Comparison of ENCODE assay signal across 19 cellular contexts in the genomic region with DNA sequence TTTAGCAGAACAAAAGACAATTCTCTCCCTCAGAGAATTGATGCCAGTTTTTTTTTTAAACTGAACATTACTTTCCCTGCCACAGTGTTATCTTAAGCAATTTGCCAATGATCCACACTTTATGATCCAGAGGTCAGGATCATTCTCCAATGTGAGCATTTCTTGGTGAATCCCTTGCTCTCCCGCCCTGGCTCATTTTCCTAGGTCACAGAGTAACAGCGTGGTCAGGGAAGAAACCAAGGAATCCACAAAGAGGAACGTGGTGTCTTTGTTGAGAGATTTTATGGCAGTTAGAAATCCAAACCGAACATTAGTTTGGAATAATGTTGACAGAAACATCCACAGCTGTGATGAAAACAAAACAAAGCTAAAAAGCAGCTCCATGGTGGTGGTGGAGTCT.
DNase-seq lines count a peak whose midpoint lies in the region; TF ChIP-seq lines count a peak whose summit lies in the region.
"Had no signal": no experiment of that assay in that cellular context is flagged by ENCODE, and none has a peak within 500 bp of the region (broad histone marks: within the 10 kb centered on the region; RNA-seq: fewer than 3 reads in every experiment).

No MANE protein-coding gene starts in this region.

- DNase-seq in AG10803 (ENCODE audit: low read depth) (peak; percentile 41), astrocyte of the spinal cord (ENCODE audit: low read depth, low spot score) (peak; percentile 36), fibroblast of villous mesenchyme (ENCODE audit: low read depth) (peak; percentile 73), skeletal muscle cell (ENCODE audit: low read depth) (peak; percentile 76), NCI-H524 treated with DMSO at 0.1 percent for 48 hours (lab: John Stamatoyannopoulos, UW) (no peak), GM23248 (no peak), GOT3 (lab: John Stamatoyannopoulos, UW) (no peak)
- no peak for DNase-seq in activated naive CD4-positive, alpha-beta T cell (lab: John Stamatoyannopoulos, UW)
- DNase-seq: AML-193; CD4-positive, CD25-positive, alpha-beta regulatory T cell; HFFc6; KG1; NCI-H1105 treated with DMSO at 0.1 percent for 48 hours; NCI-H187; NCI-H446 treated with DMSO at 0.1 percent for 48 hours; NCI-H774; PC-9; Right ventricle myocardium superior had no signal

- in situ Hi-C loops in astrocyte of the spinal cord (cut with HindIII; ENCODE audit: low sequenced_read_pairs) (no loop called here), GM23248 (cut with MboI) (no loop called here)

- peaks cover 22% of the 10 kb centered on the region for H3K4me1 ChIP-seq in GM23248 (ENCODE audit: insufficient read depth)

- H3K9me3 ChIP-seq in GM23248 (ENCODE audit: low read depth) = no peaks in the 10 kb centered on the region

- H3F3A ChIP-seq in GM23248 (ENCODE audit: insufficient read depth) = peaks cover 12% of the 10 kb centered on the region

- no peak overlapping the region for H3K4me2 ChIP-seq in GM23248 (ENCODE audit: unreplicated experiment)
- H3K4me2 ChIP-seq: PC-9 had no signal

- no peak overlapping the region for H3K4me3 ChIP-seq in AG10803 (ENCODE audit: low read length)
- no peak overlapping the region for H3K4me3 ChIP-seq in astrocyte of the spinal cord (ENCODE audit: low read depth, low read length)
- no peak overlapping the region for H3K4me3 ChIP-seq in fibroblast of villous mesenchyme (ENCODE audit: low read depth, low read length)
- no peak overlapping the region for H3K4me3 ChIP-seq in skeletal muscle cell (ENCODE audit: low read depth, low read length)
- no peak overlapping the region for H3K4me3 ChIP-seq in GM23248
- H3K4me3 ChIP-seq: GM12878, PC-9 had no signal

- no peak overlapping the region for H2AFZ ChIP-seq in GM23248
- H2AFZ ChIP-seq: PC-9 had no signal

- H3K9me2 ChIP-seq in GM23248 (ENCODE audit: insufficient read depth) = no peaks in the 10 kb centered on the region

- no peak overlapping the region for H3K9ac ChIP-seq in GM23248

- no peaks in the 10 kb centered on the region for H3K27me3 ChIP-seq in GM23248 (replicated peaks; ENCODE audit: insufficient read depth)

- H3K36me3 ChIP-seq in GM23248 (ENCODE audit: low read depth) = no peaks in the 10 kb centered on the region

- H3K79me2 ChIP-seq in GM23248 (ENCODE audit: insufficient read depth) = no peaks in the 10 kb centered on the region

- no peaks in the 10 kb centered on the region for H4K20me1 ChIP-seq in GM23248 (ENCODE audit: insufficient read depth)

- H3K27ac ChIP-seq in GM23248 = no peak overlapping the region

- 56 to 59% methylated on average over 4 of the region's 4 CpGs for WGBS in GM23248 (ENCODE audit: low coverage in 1 of 2, low lambda C conversion rate in 2 of 2, missing lambda C conversion rate in 2 of 2), 2 experiments

- TF ChIP-seq CTCF in AG10803 (conservative IDR thresholded peaks at IDR 0.05; ENCODE audit: low read length) (no peak; the same call in 1 of the 2 replicates), astrocyte of the spinal cord (IDR thresholded peaks at IDR 0.05; ENCODE audit: low read depth, low read length) (no peak), fibroblast of villous mesenchyme (IDR thresholded peaks at IDR 0.05; ENCODE audit: insufficient read depth, low read depth, low read length) (no peak)

Comparison
In these comparisons a context has a peak if more than half of its experiments do, and no peak if none do; other contexts are left out.
1. DNase-seq: peak in AG10803 (single experiment), astrocyte of the spinal cord (single experiment), fibroblast of villous mesenchyme (single experiment) and skeletal muscle cell (single experiment); none in NCI-H524 treated with DMSO at 0.1 percent for 48 hours (single experiment), GM23248 (single experiment), GOT3 (single experiment) and activated naive CD4-positive, alpha-beta T cell (0 of 4).